20 cellular contexts compared by ENCODE assay signal in the genomic region with DNA sequence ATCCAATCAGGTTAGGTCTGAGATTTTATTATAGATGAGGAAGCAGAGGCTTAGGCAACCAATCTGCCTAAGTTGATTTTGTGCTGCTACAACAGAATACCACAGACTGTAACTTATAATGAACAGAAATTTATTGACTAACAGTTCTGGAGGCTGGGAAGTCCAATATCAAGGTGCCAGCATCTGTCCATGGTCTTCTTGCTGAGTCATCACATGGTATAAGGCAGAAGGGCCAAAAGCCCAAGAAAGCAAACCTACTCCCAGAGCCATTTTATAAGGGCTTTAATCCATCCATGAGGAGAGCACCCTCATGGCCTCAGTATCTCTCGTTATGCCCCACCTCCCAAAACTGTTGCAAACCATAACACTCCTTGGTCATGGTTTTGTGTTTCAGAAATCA. TPM values are rescaled to one million over a fixed set of nuclear protein-coding genes. Genes with fewer than 3 reads are reported as not detected.
DNase-seq lines count a peak whose midpoint lies in the region; ATAC-seq, FAIRE-seq and TF ChIP-seq lines count a peak whose summit lies in the region.
"Had no signal": no experiment of that assay in that cellular context is flagged by ENCODE, and none has a peak within 500 bp of the region (broad histone marks: within the 10 kb centered on the region; RNA-seq: fewer than 3 reads in every experiment).

No MANE protein-coding gene starts in this region.

- FAIRE-seq in A549 (lab: Jason Lieb, UNC): no peak
- FAIRE-seq in K562 (lab: Jason Lieb, UNC): no peak
- FAIRE-seq: A204.1, G401.6, GM12891, GM18507 had no signal

- H3K23ac ChIP-seq in IMR-90 (ENCODE audit: low read depth, low read length): no peak overlapping the region

- no peak overlapping the region for H4K8ac ChIP-seq in IMR-90 (ENCODE audit: low read depth in 2 of 2, low read length in 2 of 2)

- TF ChIP-seq POLR2A in A549 (IDR thresholded peaks at IDR 0.05; ENCODE audit: low read length) (no peak), IMR-90 (IDR thresholded peaks at IDR 0.05; ENCODE audit: low read depth, low read length) (no peak), K562 (conservative IDR thresholded peaks at IDR 0.05) (no peak)

- no peak overlapping the region for H3K27ac ChIP-seq in A549
- H3K27ac ChIP-seq in IMR-90 (ENCODE audit: insufficient read depth, low read length): no peak overlapping the region
- no peak overlapping the region for H3K27ac ChIP-seq in K562 (ENCODE audit: extremely low read depth, low read depth, low read length)
- H3K27ac ChIP-seq: BLaER1 treated with 17β-estradiol and CSF1 and Interleukin-3, amounts not matched to agents 10 nM and 100 nM; C4-2B had no signal

- no peak overlapping the region for H2AK9ac ChIP-seq in IMR-90 (replicated peaks; ENCODE audit: low read depth, low read length, poor library complexity)

- H4K5ac ChIP-seq in IMR-90 (ENCODE audit: low read depth, low read length): no peak overlapping the region

- no peaks in the 10 kb centered on the region for H3K79me2 ChIP-seq in K562 (ENCODE audit: control insufficient read depth, insufficient read depth, low read length)

- H3K14ac ChIP-seq in IMR-90 (replicated peaks; ENCODE audit: low read depth, low read length): no peak overlapping the region

- H2AK5ac ChIP-seq in IMR-90 (ENCODE audit: low read depth, low read length): no peak overlapping the region

- TF ChIP-seq CTCF in A549 (IDR thresholded peaks at IDR 0.05) (no peak), IMR-90 (conservative IDR thresholded peaks at IDR 0.05; ENCODE audit: low read depth, low read length) (no peak), K562 (IDR thresholded peaks at IDR 0.05 in 2 of 3, conservative IDR thresholded peaks at IDR 0.05 in 1 of 3; ENCODE audit: insufficient read depth in 2 of 3, low read depth in 1 of 3, low read length in 3 of 3) (no peak)

- H3K18ac ChIP-seq in IMR-90 (ENCODE audit: low read depth, low read length): no peak overlapping the region

- no peaks in the 10 kb centered on the region for H3K4me1 ChIP-seq in A549
- H3K4me1 ChIP-seq in IMR-90 (ENCODE audit: control insufficient read depth, insufficient read depth, low read length): peaks cover 1% of the 10 kb centered on the region; the same call in 1 of the 2 replicates
- H3K4me1 ChIP-seq in K562 (replicated peaks in 1 of 2; ENCODE audit: control insufficient read depth in 2 of 2, insufficient read depth in 2 of 2, low read length in 2 of 2): no peaks in the 10 kb centered on the region
- H3K4me1 ChIP-seq: BLaER1 treated with 17β-estradiol and CSF1 and Interleukin-3, amounts not matched to agents 10 nM and 100 nM had no signal

- ATAC-seq in A549: no peak
- ATAC-seq in IMR-90 (ENCODE audit: low read depth): no peak
- ATAC-seq in K562: no peak
- ATAC-seq in HG02840 (IDR thresholded peaks at IDR 0.05; ENCODE audit: low FRiP score, unreplicated experiment): no peak

- H3K9me3 ChIP-seq in A549: no peaks in the 10 kb centered on the region; the same call in 2 of the 3 replicates
- H3K9me3 ChIP-seq in IMR-90 (ENCODE audit: control insufficient read depth, insufficient read depth, low read length): no peaks in the 10 kb centered on the region
- H3K9me3 ChIP-seq in K562 (replicated peaks; ENCODE audit: control insufficient read depth, insufficient read depth, low read depth, low read length): no peaks in the 10 kb centered on the region

- H3K9me1 ChIP-seq in IMR-90 (ENCODE audit: insufficient read depth, low read length) (no peaks in the 10 kb centered on the region), K562 (ENCODE audit: control insufficient read depth, insufficient read depth, low read length) (no peaks in the 10 kb centered on the region)

- H3K36me3 ChIP-seq in IMR-90 (ENCODE audit: control insufficient read depth, insufficient read depth, low read length) (no peaks in the 10 kb centered on the region), K562 (ENCODE audit: control insufficient read depth, insufficient read depth, low read length) (no peaks in the 10 kb centered on the region)

- dilution Hi-C loops in IMR-90 (cut with HindIII; ENCODE audit: low sequenced_read_pairs, unreplicated experiment): no loop called here

- no peaks in the 10 kb centered on the region for H3K79me1 ChIP-seq in IMR-90 (ENCODE audit: low read depth in 1 of 2, low read length in 2 of 2)

- no peak overlapping the region for H2BK20ac ChIP-seq in IMR-90 (ENCODE audit: low read depth, low read length)

- intact Hi-C loops in IMR-90 (cut with micrococcal nuclease): no loop called here
- intact Hi-C loops in K562 (cut with micrococcal nuclease): no loop called here

- H3K4me2 ChIP-seq in A549: no peak overlapping the region
- H3K4me2 ChIP-seq in IMR-90 (ENCODE audit: low read depth, low read length): no peak overlapping the region
- H3K4me2 ChIP-seq in K562 (ENCODE audit: insufficient read depth, low read length): no peak overlapping the region
- H3K4me2 ChIP-seq: BLaER1 treated with 17β-estradiol and CSF1 and Interleukin-3, amounts not matched to agents 10 nM and 100 nM had no signal

- TF ChIP-seq EP300 in A549 (IDR thresholded peaks at IDR 0.05) (no peak), K562 (IDR thresholded peaks at IDR 0.05; ENCODE audit: low read length) (no peak)

- H2BK120ac ChIP-seq in IMR-90 (ENCODE audit: low read depth, low read length): no peak overlapping the region

- WGBS in A549 (ENCODE audit: missing lambda C conversion rate): 83% methylated on average over 1 of the region's 1 CpG
- WGBS in IMR-90 (ENCODE audit: extremely low coverage in 2 of 2, insufficient read length in 1 of 2), 2 experiments: no CpG with 5 or more reads among the region's 1 CpG
- WGBS in K562 (ENCODE audit: insufficient coverage, low coverage, missing lambda C conversion rate): 44% methylated on average over 1 of the region's 1 CpG

- BruUV-seq in IMR-90 (replicated peaks; lab: Mats Ljungman, UMichigan): no TSS peak
- BruUV-seq in K562 (replicated peaks; lab: Mats Ljungman, UMichigan): no TSS peak

- in situ Hi-C loops in IMR-90 (cut with MboI; ENCODE audit: low sequenced_read_pairs): no loop called here
- in situ Hi-C loops in K562 (cut with MboI): no loop called here

- DNase-seq in A549 (ENCODE audit: low read depth in 1 of 2, low spot score in 1 of 2) (no peak), IMR-90 (no peak), K562 (ENCODE audit: extremely low read depth in 1 of 4, low spot score in 3 of 4) (no peak), DMS114 treated with DMSO at 0.1 percent for 48 hours (lab: John Stamatoyannopoulos, UW; ENCODE audit: unreplicated experiment) (no peak)
- DNase-seq in effector CD4-positive, alpha-beta T cell: no peak
- DNase-seq: 8988T; AML-193; CD4-positive, alpha-beta memory T cell; CD8-positive, alpha-beta memory T cell; COR-L47; DMS 273 treated with DMSO at 0.1 percent for 48 hours; DMS79 treated with DMSO at 0.1 percent for 48 hours; GF-D8 had no signal

- H3K4me3 ChIP-seq in A549 (no peak overlapping the region), IMR-90 (ENCODE audit: insufficient read depth, low read depth, low read length) (no peak overlapping the region), K562 (no peak overlapping the region)
- H3K4me3 ChIP-seq: BLaER1 treated with 17β-estradiol and CSF1 and Interleukin-3, amounts not matched to agents 10 nM and 100 nM had no signal

- no peak overlapping the region for H4K91ac ChIP-seq in IMR-90 (ENCODE audit: insufficient read depth, low read depth, low read length)

- CTCF ChIA-PET in A549 (lab: Yijun Ruan, JAX) (no interaction called here), IMR-90 (lab: Yijun Ruan, JAX) (no interaction called here), K562 (lab: Yijun Ruan, JAX; ENCODE audit: low intra/inter-chr PET ratio) (no interaction called here)

- H3K9ac ChIP-seq in IMR-90 (ENCODE audit: low read depth, low read length) (no peak overlapping the region), K562 (ENCODE audit: insufficient read depth in 1 of 2, low read depth in 2 of 2, low read length in 2 of 2) (no peak overlapping the region)
- H3K9ac ChIP-seq: BLaER1 treated with 17β-estradiol and CSF1 and Interleukin-3, amounts not matched to agents 10 nM and 100 nM had no signal

- TF ChIP-seq RAD21 in A549 (conservative IDR thresholded peaks at IDR 0.05 in 1 of 2, IDR thresholded peaks at IDR 0.05 in 1 of 2) (no peak), IMR-90 (IDR thresholded peaks at IDR 0.05; ENCODE audit: low read length) (no peak), K562 (CRISPR knock-in tag; conservative IDR thresholded peaks at IDR 0.05 in 1 of 2, IDR thresholded peaks at IDR 0.05 in 1 of 2) (no peak)

- no peak overlapping the region for H2BK15ac ChIP-seq in IMR-90 (ENCODE audit: low read depth, low read length)

- no peak overlapping the region for H3K56ac ChIP-seq in IMR-90 (ENCODE audit: extremely low read depth, insufficient read depth, low read length)

- H4K20me1 ChIP-seq in IMR-90 (ENCODE audit: insufficient read depth, low read length) (no peaks in the 10 kb centered on the region), K562 (replicated peaks; ENCODE audit: control insufficient read depth, insufficient read depth, low read length) (no peaks in the 10 kb centered on the region)
- H4K20me1 ChIP-seq: BLaER1 treated with 17β-estradiol and CSF1 and Interleukin-3, amounts not matched to agents 10 nM and 100 nM had no signal

- no peak overlapping the region for H2BK5ac ChIP-seq in IMR-90 (ENCODE audit: low read depth, low read length, poor library complexity, severe bottlenecking)

- no peaks in the 10 kb centered on the region for H3K27me3 ChIP-seq in IMR-90 (ENCODE audit: control insufficient read depth, insufficient read depth, low read length)
- no peaks in the 10 kb centered on the region for H3K27me3 ChIP-seq in K562 (ENCODE audit: control insufficient read depth in 2 of 2, insufficient read depth in 2 of 2, low read length in 2 of 2)
- H3K27me3 ChIP-seq: BLaER1 treated with 17β-estradiol and CSF1 and Interleukin-3, amounts not matched to agents 10 nM and 100 nM had no signal

- H2AFZ ChIP-seq in IMR-90 (replicated peaks; ENCODE audit: low read length, poor library complexity) (no peak overlapping the region), K562 (ENCODE audit: low read depth, low read length) (no peak overlapping the region)

- POLR2A ChIA-PET in A549 (lab: Yijun Ruan, JAX): no interaction called here
- POLR2A ChIA-PET in IMR-90 (lab: Charles Lee; ENCODE audit: unreplicated experiment): no interaction called here
- POLR2A ChIA-PET in K562 (lab: Yijun Ruan, JAX): no interaction called here

- no peak overlapping the region for H3K4ac ChIP-seq in IMR-90 (ENCODE audit: low read depth, low read length)

RNA-seq across cellular contexts. Expression of a gene that starts 55.8 kb away (rescaled TPM):
- polyA plus RNA-seq in A549 (2011; rRNA removed) (29.9 and 44.9 TPM in 2 replicates), A549 (2017; fragmentation: RNase III; extraction: RNeasy Plus Mini Kit Qiagen cat#74134 plus additional on column Dnase treatment) (12.9 to 16.9 TPM (median 13.1 TPM) in 3 replicates), IMR-90 (2012; rRNA removed) (1.0 and 1.3 TPM in 2 replicates), K562 (2011; rRNA removed) (12.8 and 14.0 TPM in 2 replicates), K562 (2014; fragmentation: Illumina TruSeq; extraction: Trizol) (12.0 and 12.3 TPM in 2 replicates), K562 (2014; fragmentation: Nextera tagmentation; extraction: Ambion mirVana) (1 to 10 TPM; 4.1 to 7.2 TPM), K562 (2014; rRNA removed) (9.4 and 13.1 TPM in 2 replicates)
- 13.7 and 17.1 TPM in 2 replicates for polyA plus RNA-seq in A549 (2012; cell fraction: cytosol; rRNA removed)
- polyA plus RNA-seq in A549 (2012; cell fraction: nucleus; rRNA removed): 10.4 and 13.4 TPM in 2 replicates
- 13.1 and 20.5 TPM in 2 replicates for polyA minus RNA-seq in A549 (2011; rRNA and poly(A)+ RNA removed)
- total RNA-seq in IMR-90 (2012; rRNA removed) (2.9 and 5.3 TPM in 2 replicates), K562 (2014; rRNA removed) (7.9 and 14.0 TPM in 2 replicates), K562 (2014; rRNA removed; fragmentation: Illumina TruSeq; extraction: Trizol) (15.1 and 18.8 TPM in 2 replicates), K562 (2015; rRNA removed; fragmentation: Illumina TruSeq; extraction: Trizol) (16.1 and 17.0 TPM in 2 replicates), K562 (2021) (14.9 and 15.0 TPM in 2 replicates)
- polyA plus RNA-seq in IMR-90 (2012; cell fraction: cytosol; rRNA removed): 0.96 and 1.2 TPM in 2 replicates
- polyA plus RNA-seq in IMR-90 (2012; cell fraction: nucleus; rRNA removed; ENCODE audit: low replicate concordance): 0.50 and 2.7 TPM in 2 replicates
- 17.1 and 23.6 TPM in 2 replicates for total RNA-seq in K562 (2011; cell fraction: chromatin; rRNA removed; ENCODE audit: low replicate concordance)
- total RNA-seq in K562 (2011; cell fraction: nucleolus; rRNA removed): 15.7 and 18.8 TPM in 2 replicates
- 17.5 and 23.5 TPM in 2 replicates for total RNA-seq in K562 (2011; cell fraction: nucleoplasm; rRNA removed)
- 9.0 and 11.3 TPM in 2 replicates for polyA plus RNA-seq in K562 (2011; cell fraction: cytosol; rRNA removed)
- 6.7 and 10.4 TPM in 2 replicates for polyA plus RNA-seq in K562 (2011; cell fraction: nucleus; rRNA removed)
- 14.1 and 29.3 TPM in 2 replicates for polyA plus RNA-seq in K562 (2012)
- polyA minus RNA-seq in K562 (2011; rRNA and poly(A)+ RNA removed): 11.0 and 12.6 TPM in 2 replicates
- polyA minus RNA-seq in K562 (2011; cell fraction: cytosol; rRNA and poly(A)+ RNA removed): 5.2 and 5.6 TPM in 2 replicates
- 3.5 and 5.6 TPM in 2 replicates for polyA minus RNA-seq in K562 (2011; cell fraction: nucleus; rRNA and poly(A)+ RNA removed)
